In the genomic region with DNA sequence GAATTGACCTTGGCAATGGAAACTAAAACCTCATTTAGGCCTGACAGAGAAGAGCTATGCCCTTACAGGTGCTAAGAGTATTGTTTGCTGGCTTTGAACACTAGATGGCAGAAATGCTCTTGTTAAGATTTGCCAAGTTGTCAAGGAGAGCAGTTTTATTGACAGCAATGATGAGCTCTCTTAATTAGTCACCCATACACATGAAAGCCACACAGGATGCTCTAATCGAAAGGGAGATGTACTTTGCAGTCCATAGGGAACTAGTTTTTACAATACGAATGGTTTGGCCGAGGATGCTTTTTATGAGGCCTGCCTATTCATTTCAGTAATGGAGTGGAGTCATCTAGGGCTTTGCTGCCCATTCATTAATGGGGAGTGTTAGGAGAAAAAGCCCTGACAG, we compare ENCODE assay signal across 8 cellular contexts. TPM values are rescaled to one million over a fixed set of nuclear protein-coding genes. Genes with fewer than 3 reads are reported as not detected.
DNase-seq lines count a peak whose midpoint lies in the region; ATAC-seq, FAIRE-seq and TF ChIP-seq lines count a peak whose summit lies in the region.

No MANE protein-coding gene starts in this region.

- BruUV-seq in endothelial cell of umbilical vein (replicated peaks; lab: Mats Ljungman, UMichigan) = no TSS peak

- ATAC-seq in GM19324 (IDR thresholded peaks at IDR 0.05; ENCODE audit: low FRiP score, unreplicated experiment) (peak; percentile 94), HG03103 (IDR thresholded peaks at IDR 0.05; ENCODE audit: low read depth, unreplicated experiment) (peak; percentile 92)

- H3K27me3 ChIP-seq in DOHH2 (ENCODE audit: control insufficient read depth, low read length) = no peaks in the 10 kb centered on the region; the same call in none of the 2 replicates
- H3K27me3 ChIP-seq in endothelial cell of umbilical vein (ENCODE audit: control insufficient read depth in 2 of 2, insufficient read depth in 2 of 2, low read length in 2 of 2) = peaks cover 4 to 5% of the 10 kb centered on the region in 2 experiments

- H3F3A ChIP-seq in DOHH2 (ENCODE audit: control insufficient read depth, insufficient read depth) = no peaks in the 10 kb centered on the region

- H3K9me3 ChIP-seq in DOHH2 (ENCODE audit: control insufficient read depth, insufficient read depth, low read length) (no peaks in the 10 kb centered on the region), endothelial cell of umbilical vein (replicated peaks; ENCODE audit: control insufficient read depth, insufficient read depth, low read length) (no peaks in the 10 kb centered on the region)

- no peaks in the 10 kb centered on the region for H3K9me2 ChIP-seq in DOHH2 (replicated peaks; ENCODE audit: control insufficient read depth, low read length)

- H3K9ac ChIP-seq in endothelial cell of umbilical vein (replicated peaks; ENCODE audit: extremely low read depth, insufficient read depth, low read length) = no peak overlapping the region

- no peak overlapping the region for H2AFZ ChIP-seq in endothelial cell of umbilical vein (ENCODE audit: low read depth, low read length)

- H3K79me2 ChIP-seq in DOHH2 (ENCODE audit: control insufficient read depth, low read length) (no peaks in the 10 kb centered on the region), endothelial cell of umbilical vein (ENCODE audit: control insufficient read depth, insufficient read depth, low read length) (no peaks in the 10 kb centered on the region)

- H4K20me1 ChIP-seq in DOHH2 (ENCODE audit: control insufficient read depth, insufficient read depth, low read depth, low read length) = no peaks in the 10 kb centered on the region
- H4K20me1 ChIP-seq in endothelial cell of umbilical vein (replicated peaks; ENCODE audit: control insufficient read depth, extremely low read depth, insufficient read depth, low read length) = no peaks in the 10 kb centered on the region

- TF ChIP-seq CTCF in DOHH2 (IDR thresholded peaks at IDR 0.05; ENCODE audit: low read depth, low read length, poor library complexity, severe bottlenecking) (peak; percentile 67), endothelial cell of umbilical vein (IDR thresholded peaks at IDR 0.05; ENCODE audit: extremely low read depth in 1 of 2, insufficient read depth in 1 of 2, low read depth in 1 of 2, low read length in 2 of 2) (peak; percentile 37 to 60), coronary artery (IDR thresholded peaks at IDR 0.05) (no peak)

- DNase-seq in NCI-H748 treated with DMSO at 0.1 percent for 48 hours (lab: John Stamatoyannopoulos, UW) (peak; percentile 60), endothelial cell of umbilical vein (ENCODE audit: low read depth, low spot score) (peak; percentile 58), pons (ENCODE audit: low spot score) (peak; percentile 52), coronary artery (ENCODE audit: low spot score) (no peak)
- DNase-seq in activated naive CD4-positive, alpha-beta T cell (lab: John Stamatoyannopoulos, UW) = no peak

- CTCF ChIA-PET in endothelial cell of umbilical vein (lab: Charles Lee) = interaction anchor here (0.6 to 1.7 kb wide), 28 partner anchors 11 to 1897 kb away, joined by 3 to 24 read pairs (median 4); no protein-coding TSS in a partner anchor

- no peak overlapping the region for H3K4me2 ChIP-seq in DOHH2 (ENCODE audit: low read length)
- H3K4me2 ChIP-seq in endothelial cell of umbilical vein (ENCODE audit: insufficient read depth, low read length) = no peak overlapping the region

- no peak for TF ChIP-seq POLR2A in endothelial cell of umbilical vein (IDR thresholded peaks at IDR 0.05; ENCODE audit: low read depth, low read length)

- H3K9me1 ChIP-seq in endothelial cell of umbilical vein (replicated peaks; ENCODE audit: control insufficient read depth, extremely low read depth, insufficient read depth, low read length) = no peaks in the 10 kb centered on the region

- dilution Hi-C loops in endothelial cell of umbilical vein (cut with MboI; ENCODE audit: extremely low pct_ligation_motif_present, low sequenced_read_pairs) = no loop called here

- H3K4me3 ChIP-seq in DOHH2 (ENCODE audit: low read length) = no peak overlapping the region
- H3K4me3 ChIP-seq in endothelial cell of umbilical vein (replicated peaks in 1 of 3; ENCODE audit: insufficient read depth in 1 of 3, low read depth in 1 of 3, low read length in 3 of 3) = no peak overlapping the region
- no peak overlapping the region for H3K4me3 ChIP-seq in coronary artery

- H3K36me3 ChIP-seq in DOHH2 (ENCODE audit: control insufficient read depth, low read length) (no peaks in the 10 kb centered on the region), endothelial cell of umbilical vein (ENCODE audit: control insufficient read depth in 2 of 2, extremely low read depth in 1 of 2, insufficient read depth in 2 of 2, low read length in 2 of 2) (no peaks in the 10 kb centered on the region)

- POLR2A ChIA-PET in endothelial cell of umbilical vein (lab: Charles Lee) = no interaction called here

- intact Hi-C loops in endothelial cell of umbilical vein (cut with micrococcal nuclease) = no loop called here

- peak; percentile 88 for FAIRE-seq in endothelial cell of umbilical vein (lab: Jason Lieb, UNC)

- H3K27ac ChIP-seq in DOHH2 (ENCODE audit: low read depth, low read length) (no peak overlapping the region), endothelial cell of umbilical vein (ENCODE audit: insufficient read depth, low read depth, low read length) (no peak overlapping the region), coronary artery (no peak overlapping the region)

- H3K4me1 ChIP-seq in DOHH2 (ENCODE audit: control insufficient read depth, low read length) (peaks cover 19% of the 10 kb centered on the region), endothelial cell of umbilical vein (ENCODE audit: control insufficient read depth, extremely low read depth, insufficient read depth, low read length) (no peaks in the 10 kb centered on the region)

TF ChIP-seq in endothelial cell of umbilical vein, 7 proteins besides CTCF, POLR2A, EP300 and RAD21:
- TF ChIP-seq EZH2 (IDR thresholded peaks at IDR 0.05; ENCODE audit: borderline replicate concordance, low read depth, low read length, severe bottlenecking) = no peak
- no peak for TF ChIP-seq FOS (IDR thresholded peaks at IDR 0.05; ENCODE audit: borderline replicate concordance, insufficient read depth, low read length)
- no peak for TF ChIP-seq POLR2AphosphoS5 (IDR thresholded peaks at IDR 0.05; ENCODE audit: insufficient read depth, low read depth, low read length)
- TF ChIP-seq, protein P1, sequence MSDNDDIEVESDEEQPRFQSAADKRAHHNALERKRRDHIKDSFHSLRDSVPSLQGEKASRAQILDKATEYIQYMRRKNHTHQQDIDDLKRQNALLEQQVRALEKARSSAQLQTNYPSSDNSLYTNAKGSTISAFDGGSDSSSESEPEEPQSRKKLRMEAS (IDR thresholded peaks at IDR 0.05; ENCODE audit: insufficient read depth, insufficient read length) = no peak
- TF ChIP-seq GATA2 (IDR thresholded peaks at IDR 0.05; ENCODE audit: insufficient read depth, insufficient read length, low read depth, low read length) = no peak
- no peak for TF ChIP-seq MYC (IDR thresholded peaks at IDR 0.05; ENCODE audit: low read depth, low read length)
- TF ChIP-seq JUN (IDR thresholded peaks at IDR 0.05; ENCODE audit: borderline replicate concordance, insufficient read depth, insufficient read length, low read depth) = no peak

RNA-seq across cellular contexts. Expression of a gene that starts 45.4 kb away (rescaled TPM):
- not detected in 2 replicates for total RNA-seq in endothelial cell of umbilical vein
- not detected in 2 replicates for polyA plus RNA-seq in endothelial cell of umbilical vein
- not detected in 2 replicates for polyA plus RNA-seq in endothelial cell of umbilical vein (2011; cell fraction: cytosol; rRNA removed)
- not detected in 2 replicates for polyA plus RNA-seq in endothelial cell of umbilical vein (2011; cell fraction: nucleus; rRNA removed)
- not detected in 2 replicates for polyA plus RNA-seq in endothelial cell of umbilical vein (2012)
- not detected in 2 replicates for polyA minus RNA-seq in endothelial cell of umbilical vein
- not detected for polyA minus RNA-seq in endothelial cell of umbilical vein (2011; cell fraction: cytosol; rRNA and poly(A)+ RNA removed)
- not detected in 2 replicates for polyA minus RNA-seq in endothelial cell of umbilical vein (2011; cell fraction: nucleus; rRNA and poly(A)+ RNA removed)

Comparison
In these comparisons a context has a peak if more than half of its experiments do, and no peak if none do; other contexts are left out.
1. DNase-seq: peak in NCI-H748 treated with DMSO at 0.1 percent for 48 hours (single experiment), endothelial cell of umbilical vein (single experiment) and pons (single experiment); none in coronary artery (single experiment) and activated naive CD4-positive, alpha-beta T cell (0 of 4).